Comparison of ENCODE assay signal across 14 cellular contexts in genomic region chr19:3373971-3374368, GRCh38. TPM values are rescaled to one million over a fixed set of nuclear protein-coding genes. Genes with fewer than 3 reads are reported as not detected.
DNase-seq lines count a peak whose midpoint lies in the region; ATAC-seq and TF ChIP-seq lines count a peak whose summit lies in the region.
"Had no signal": no experiment of that assay in that cellular context is flagged by ENCODE, and none has a peak within 500 bp of the region (broad histone marks: within the 10 kb centered on the region; RNA-seq: fewer than 3 reads in every experiment).

No MANE protein-coding gene starts in this region.

- H3K4me1 ChIP-seq in mammary epithelial cell (ENCODE audit: insufficient read depth, low read length) (peaks cover 30% of the 10 kb centered on the region), esophagus (ENCODE audit: control insufficient read depth in 2 of 2, insufficient read depth in 2 of 2, low read length in 1 of 2) (peaks cover 0 to 20% of the 10 kb centered on the region in 2 donors)

- H3K36me3 Mint-ChIP-seq in MCF 10A (ENCODE audit: insufficient read depth, unreplicated experiment) (peaks cover 49% of the 10 kb centered on the region), osteocyte (ENCODE audit: unreplicated experiment) (no peaks in the 10 kb centered on the region), type B pancreatic cell (no peaks in the 10 kb centered on the region)
- H3K36me3 Mint-ChIP-seq in activated T-helper 1 cell treated with anti-CD3 and anti-CD28 coated beads, Interleukin-12 subunit alpha, Interleukin-12 subunit beta, Interleukin-2, Interleukin-4 antibody, amounts not matched to agents 30 ng/mL and 10 ng/mL and 1 ng/mL, durations not matched to agents 14 hours and 24 hours and 36 hours (ENCODE audit: low read depth) = no peaks in the 10 kb centered on the region
- H3K36me3 Mint-ChIP-seq: activated naive CD4-positive, alpha-beta T cell treated with anti-CD3 and anti-CD28 coated beads, Interleukin-2, amount 10 ng/mL, durations not matched to agents 7 days and 5 days had no signal

- H3K9ac ChIP-seq in mammary epithelial cell (ENCODE audit: insufficient read depth, low read length) = no peak overlapping the region
- H3K9ac ChIP-seq: KMS-11 had no signal

- H3K4me1 Mint-ChIP-seq in MCF 10A (ENCODE audit: insufficient read depth, unreplicated experiment) = peaks cover 46% of the 10 kb centered on the region
- peaks cover 39% of the 10 kb centered on the region for H3K4me1 Mint-ChIP-seq in osteocyte (ENCODE audit: unreplicated experiment)
- H3K4me1 Mint-ChIP-seq in type B pancreatic cell (ENCODE audit: unreplicated experiment) = peaks cover 11% of the 10 kb centered on the region
- H3K4me1 Mint-ChIP-seq in activated T-helper 1 cell treated with anti-CD3 and anti-CD28 coated beads, Interleukin-12 subunit alpha, Interleukin-12 subunit beta, Interleukin-2, Interleukin-4 antibody, amounts not matched to agents 30 ng/mL and 10 ng/mL and 1 ng/mL, durations not matched to agents 14 hours and 24 hours and 36 hours (ENCODE audit: low read depth) = peaks cover 2% of the 10 kb centered on the region

- H3K9me3 ChIP-seq in mammary epithelial cell (replicated peaks; ENCODE audit: insufficient read depth, low read length) = no peaks in the 10 kb centered on the region
- no peaks in the 10 kb centered on the region for H3K9me3 ChIP-seq in esophagus (ENCODE audit: control insufficient read depth in 2 of 2, insufficient read depth in 1 of 2, low read depth in 1 of 2, low read length in 1 of 2)
- H3K9me3 ChIP-seq: mucosa of descending colon, SJCRH30 had no signal

- H3K27ac ChIP-seq in mammary epithelial cell (ENCODE audit: insufficient read depth, low read depth, low read length) (no peak overlapping the region), esophagus (ENCODE audit: low read depth in 2 of 2, low read length in 1 of 2) (peak overlapping the region; percentile 87 to 90)
- H3K27ac ChIP-seq: KMS-11 had no signal

- CTCF ChIA-PET in MCF 10A (lab: Yijun Ruan, JAX) = interaction anchor here (0.6 to 0.7 kb wide), 2 partner anchors 56 to 62 kb away, joined by 4 read pairs; no protein-coding TSS in a partner anchor
- CTCF ChIA-PET in mammary epithelial cell (lab: Charles Lee; ENCODE audit: low non-redundant PET) = no interaction called here

- peaks cover 95% of the 10 kb centered on the region for H3K79me2 ChIP-seq in mammary epithelial cell (ENCODE audit: insufficient read depth, low read length)

- ATAC-seq in GM18520 (IDR thresholded peaks at IDR 0.05; ENCODE audit: unreplicated experiment) = no peak

- H3K27me3 ChIP-seq in mammary epithelial cell (ENCODE audit: insufficient read depth, low read length) = no peaks in the 10 kb centered on the region
- no peaks in the 10 kb centered on the region for H3K27me3 ChIP-seq in esophagus (ENCODE audit: control insufficient read depth in 1 of 2, insufficient read depth in 2 of 2, low read length in 2 of 2)
- H3K27me3 ChIP-seq: SJCRH30 had no signal

- no peak overlapping the region for H2AFZ ChIP-seq in mammary epithelial cell (ENCODE audit: low read depth, low read length)

- no peaks in the 10 kb centered on the region for H3K36me3 ChIP-seq in mammary epithelial cell (ENCODE audit: insufficient read depth, low read length)
- no peaks in the 10 kb centered on the region for H3K36me3 ChIP-seq in esophagus (ENCODE audit: control insufficient read depth in 2 of 2, insufficient read depth in 2 of 2, low read length in 1 of 2)
- H3K36me3 ChIP-seq: SJCRH30 had no signal

- in situ Hi-C loops in mammary epithelial cell (cut with MboI; ENCODE audit: low sequenced_read_pairs in 2 of 2) = no loop called here

- no peak for DNase-seq in MCF 10A (ENCODE audit: unreplicated experiment)
- DNase-seq in mammary epithelial cell = no peak
- no peak for DNase-seq in osteocyte (ENCODE audit: extremely low spot score, unreplicated experiment)
- DNase-seq in type B pancreatic cell (ENCODE audit: extremely low spot score, unreplicated experiment) = no peak
- DNase-seq in NCI-H2081 treated with DMSO at 0.1 percent for 48 hours (lab: John Stamatoyannopoulos, UW) = no peak
- DNase-seq in activated T-helper 1 cell treated with anti-CD3 and anti-CD28 coated beads, Interleukin-12 subunit alpha, Interleukin-12 subunit beta, Interleukin-2, Interleukin-4 antibody, amounts not matched to agents 30 ng/mL and 10 ng/mL and 1 ng/mL, durations not matched to agents 14 hours and 24 hours and 36 hours (ENCODE audit: low spot score) = no peak
- DNase-seq: activated naive CD4-positive, alpha-beta T cell treated with anti-CD3 and anti-CD28 coated beads, Interleukin-2, amount 10 ng/mL, durations not matched to agents 7 days and 5 days; central memory CD4-positive, alpha-beta T cell; mucosa of descending colon; NCI-H1694; SJCRH30 had no signal

- H3K9me3 Mint-ChIP-seq in MCF 10A (ENCODE audit: unreplicated experiment) (no peaks in the 10 kb centered on the region), osteocyte (ENCODE audit: unreplicated experiment) (no peaks in the 10 kb centered on the region), type B pancreatic cell (no peaks in the 10 kb centered on the region)
- H3K9me3 Mint-ChIP-seq in activated T-helper 1 cell treated with anti-CD3 and anti-CD28 coated beads, Interleukin-12 subunit alpha, Interleukin-12 subunit beta, Interleukin-2, Interleukin-4 antibody, amounts not matched to agents 30 ng/mL and 10 ng/mL and 1 ng/mL, durations not matched to agents 14 hours and 24 hours and 36 hours = no peaks in the 10 kb centered on the region
- H3K9me3 Mint-ChIP-seq: activated naive CD4-positive, alpha-beta T cell treated with anti-CD3 and anti-CD28 coated beads, Interleukin-2, amount 10 ng/mL, durations not matched to agents 7 days and 5 days had no signal

- H3K4me2 ChIP-seq in mammary epithelial cell (ENCODE audit: insufficient read depth, low read depth, low read length) = no peak overlapping the region
- H3K4me2 ChIP-seq: KMS-11 had no signal

- intact Hi-C loops in MCF 10A (cut with micrococcal nuclease) (no loop called here), mammary epithelial cell (cut with micrococcal nuclease) (no loop called here)
- intact Hi-C loops in activated T-helper 1 cell treated with anti-CD3 and anti-CD28 coated beads, Interleukin-12 subunit alpha, Interleukin-12 subunit beta, Interleukin-2, Interleukin-4 antibody, amounts not matched to agents 30 ng/mL and 10 ng/mL and 1 ng/mL, durations not matched to agents 14 hours and 24 hours and 36 hours (cut with micrococcal nuclease) = no loop called here

- 100% methylated on average over 4 of the region's 6 CpGs for WGBS in mammary epithelial cell (ENCODE audit: low coverage, missing lambda C conversion rate)
- 77% methylated on average over 6 of the region's 6 CpGs for WGBS in esophagus, 2 donors

- POLR2A ChIA-PET in MCF 10A (lab: Yijun Ruan, JAX) = interaction anchor here (0.9 to 1.9 kb wide), 2 partner anchors 14 to 31 kb away, joined by 3 to 9 read pairs; no protein-coding TSS in a partner anchor

- no peaks in the 10 kb centered on the region for H3K27me3 Mint-ChIP-seq in MCF 10A (ENCODE audit: insufficient read depth, unreplicated experiment)
- no peaks in the 10 kb centered on the region for H3K27me3 Mint-ChIP-seq in osteocyte (ENCODE audit: unreplicated experiment)
- peaks cover 53% of the 10 kb centered on the region for H3K27me3 Mint-ChIP-seq in type B pancreatic cell
- H3K27me3 Mint-ChIP-seq in activated T-helper 1 cell treated with anti-CD3 and anti-CD28 coated beads, Interleukin-12 subunit alpha, Interleukin-12 subunit beta, Interleukin-2, Interleukin-4 antibody, amounts not matched to agents 30 ng/mL and 10 ng/mL and 1 ng/mL, durations not matched to agents 14 hours and 24 hours and 36 hours (ENCODE audit: insufficient read depth) = peaks cover 5% of the 10 kb centered on the region

- dilution Hi-C loops in mammary epithelial cell (cut with HindIII; ENCODE audit: low sequenced_read_pairs) = no loop called here

- H3K27ac Mint-ChIP-seq in MCF 10A (ENCODE audit: low read depth, unreplicated experiment) (peak overlapping the region; percentile 73), osteocyte (ENCODE audit: unreplicated experiment) (peak overlapping the region; percentile 68), type B pancreatic cell (peak overlapping the region; percentile 34)
- H3K27ac Mint-ChIP-seq in activated T-helper 1 cell treated with anti-CD3 and anti-CD28 coated beads, Interleukin-12 subunit alpha, Interleukin-12 subunit beta, Interleukin-2, Interleukin-4 antibody, amounts not matched to agents 30 ng/mL and 10 ng/mL and 1 ng/mL, durations not matched to agents 14 hours and 24 hours and 36 hours = no peak overlapping the region
- H3K27ac Mint-ChIP-seq: activated naive CD4-positive, alpha-beta T cell treated with anti-CD3 and anti-CD28 coated beads, Interleukin-2, amount 10 ng/mL, durations not matched to agents 7 days and 5 days had no signal

- BruUV-seq in MCF 10A (replicated peaks; lab: Mats Ljungman, UMichigan) = no TSS peak
- BruUV-seq in mammary epithelial cell (replicated peaks; lab: Mats Ljungman, UMichigan) = no TSS peak

- H4K20me1 ChIP-seq in mammary epithelial cell (ENCODE audit: insufficient read depth, low read length) = no peaks in the 10 kb centered on the region

- no peak overlapping the region for H3K4me3 Mint-ChIP-seq in MCF 10A (ENCODE audit: unreplicated experiment)
- no peak overlapping the region for H3K4me3 Mint-ChIP-seq in osteocyte (ENCODE audit: unreplicated experiment)
- H3K4me3 Mint-ChIP-seq in type B pancreatic cell = no peak overlapping the region
- H3K4me3 Mint-ChIP-seq in activated T-helper 1 cell treated with anti-CD3 and anti-CD28 coated beads, Interleukin-12 subunit alpha, Interleukin-12 subunit beta, Interleukin-2, Interleukin-4 antibody, amounts not matched to agents 30 ng/mL and 10 ng/mL and 1 ng/mL, durations not matched to agents 14 hours and 24 hours and 36 hours = no peak overlapping the region
- H3K4me3 Mint-ChIP-seq: activated naive CD4-positive, alpha-beta T cell treated with anti-CD3 and anti-CD28 coated beads, Interleukin-2, amount 10 ng/mL, durations not matched to agents 7 days and 5 days had no signal

- no peak for TF ChIP-seq CTCF in MCF 10A (IDR thresholded peaks at IDR 0.05; ENCODE audit: unreplicated experiment)
- no peak for TF ChIP-seq CTCF in mammary epithelial cell (conservative IDR thresholded peaks at IDR 0.05 in 1 of 2, IDR thresholded peaks at IDR 0.05 in 1 of 2; ENCODE audit: extremely low read depth in 1 of 2, insufficient read depth in 1 of 2, low read depth in 1 of 2, low read length in 2 of 2)
- TF ChIP-seq CTCF in osteocyte (IDR thresholded peaks at IDR 0.05) = no peak
- no peak for TF ChIP-seq CTCF in type B pancreatic cell (conservative IDR thresholded peaks at IDR 0.05)

- H3K4me3 ChIP-seq in mammary epithelial cell (replicated peaks in 1 of 3; ENCODE audit: insufficient read depth in 1 of 3, low read depth in 2 of 3, low read length in 3 of 3) (no peak overlapping the region), esophagus (ENCODE audit: low read depth in 1 of 2, low read length in 2 of 2) (no peak overlapping the region)
- H3K4me3 ChIP-seq: mucosa of descending colon, SJCRH30 had no signal

RNA-seq across cellular contexts. Expression of gene NFIC, which starts 7.6 kb away (rescaled TPM):
- total RNA-seq in MCF 10A (2022) (83.4 and 85.5 TPM in 2 replicates), mammary epithelial cell (10 to 100 TPM; 43.7 to 77.5 TPM), osteocyte (61.4 and 63.8 TPM in 2 replicates), type B pancreatic cell (ENCODE audit: low replicate concordance) (12.5 and 17.8 TPM in 2 replicates)
- polyA plus RNA-seq in mammary epithelial cell (8.9 TPM), esophagus (10 to 100 TPM; 15.4 to 48.1 TPM)
- polyA minus RNA-seq in mammary epithelial cell = 43.2 TPM
- 16.8 and 18.7 TPM in 2 replicates for total RNA-seq in activated T-helper 1 cell treated with anti-CD3 and anti-CD28 coated beads, Interleukin-12 subunit alpha, Interleukin-12 subunit beta, Interleukin-2, Interleukin-4 antibody, amounts not matched to agents 30 ng/mL and 10 ng/mL and 1 ng/mL, durations not matched to agents 14 hours and 24 hours and 36 hours
